Comparison of ENCODE assay signal across 18 cellular contexts in the genomic region with DNA sequence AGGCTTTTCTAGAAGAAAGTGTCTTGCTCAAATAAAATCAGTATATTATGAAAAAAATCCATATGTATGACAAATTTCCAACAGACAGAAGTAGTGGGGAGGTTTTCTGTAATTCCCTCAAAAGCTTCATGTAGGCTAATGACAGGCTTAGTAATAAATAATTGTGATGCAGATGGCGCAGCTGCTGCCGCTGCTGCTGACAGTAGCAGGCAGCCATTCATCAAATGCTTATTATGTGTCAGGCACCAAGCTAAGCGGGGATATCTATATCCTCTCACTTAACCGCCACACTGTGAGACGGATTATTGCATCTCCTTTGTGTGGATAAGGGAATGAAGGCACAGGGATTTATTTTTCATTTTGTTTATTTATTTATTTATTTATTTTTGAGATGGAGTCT.
DNase-seq lines count a peak whose midpoint lies in the region; FAIRE-seq and TF ChIP-seq lines count a peak whose summit lies in the region.
"Had no signal": no experiment of that assay in that cellular context is flagged by ENCODE, and none has a peak within 500 bp of the region (broad histone marks: within the 10 kb centered on the region; RNA-seq: fewer than 3 reads in every experiment).

No MANE protein-coding gene starts in this region.

- TF ChIP-seq CTCF in D721Med (IDR thresholded peaks at IDR 0.05; ENCODE audit: insufficient read depth, missing control alignments), result peak; percentile 2

- CTCF ChIA-PET in HEK293T (lab: Yijun Ruan, JAX), result interaction anchor here (1.1 kb wide), 1 partner anchor 14 kb away, joined by 3 read pairs; no protein-coding TSS in a partner anchor

- DNase-seq in D721Med (ENCODE audit: insufficient read length, low spot score) (peak; percentile 53), HEK293T (ENCODE audit: extremely low spot score) (no peak), NCI-H69 (lab: John Stamatoyannopoulos, UW) (peak; percentile 64), left kidney (ENCODE audit: low read depth, low spot score) (peak; percentile 36), glomerular visceral epithelial cell (ENCODE audit: extremely low spot score) (no peak), erythroblast (lab: John Stamatoyannopoulos, UW) (no peak), activated gamma-delta T cell (lab: John Stamatoyannopoulos, UW) (no peak), COLO829 (ENCODE audit: low spot score) (no peak)
- DNase-seq: CD4-positive, alpha-beta T cell; MG63; NCI-H1092 treated with DMSO at 0.1 percent for 48 hours; NCI-H2029 treated with DMSO at 0.1 percent for 48 hours; NCI-H446; NK-92 treated with Interleukin-12 subunit alpha and Interleukin-12 subunit beta, amount 100 ng/mL, for 24 hours; OCI-M1; T-helper 1 cell had no signal

- peak; percentile 92 for FAIRE-seq in D721Med (lab: Jason Lieb, UNC)
- FAIRE-seq: H1, HepG2 had no signal

- no peak for TF ChIP-seq POLR2A in erythroblast (IDR thresholded peaks at IDR 0.05; ENCODE audit: low read length)

- POLR2A ChIA-PET in HEK293T (lab: Yijun Ruan, JAX), result interaction anchor here (2.7 kb wide), 1 partner anchor 14 kb away, joined by 9 read pairs; no protein-coding TSS in a partner anchor

TF ChIP-seq in HEK293T, 16 proteins besides CTCF, POLR2A, EP300 and RAD21:
- TF ChIP-seq, protein P1, sequence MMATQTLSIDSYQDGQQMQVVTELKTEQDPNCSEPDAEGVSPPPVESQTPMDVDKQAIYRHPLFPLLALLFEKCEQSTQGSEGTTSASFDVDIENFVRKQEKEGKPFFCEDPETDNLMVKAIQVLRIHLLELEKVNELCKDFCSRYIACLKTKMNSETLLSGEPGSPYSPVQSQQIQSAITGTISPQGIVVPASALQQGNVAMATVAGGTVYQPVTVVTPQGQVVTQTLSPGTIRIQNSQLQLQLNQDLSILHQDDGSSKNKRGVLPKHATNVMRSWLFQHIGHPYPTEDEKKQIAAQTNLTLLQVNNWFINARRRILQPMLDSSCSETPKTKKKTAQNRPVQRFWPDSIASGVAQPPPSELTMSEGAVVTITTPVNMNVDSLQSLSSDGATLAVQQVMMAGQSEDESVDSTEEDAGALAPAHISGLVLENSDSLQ (IDR thresholded peaks at IDR 0.05), result peak; percentile 67
- TF ChIP-seq FOXA1 (IDR thresholded peaks at IDR 0.05), result no peak

Comparison
In these comparisons a context has a peak if more than half of its experiments do, and no peak if none do; other contexts are left out.
1. DNase-seq: peak in D721Med (single experiment), NCI-H69 (single experiment) and left kidney (single experiment); none in HEK293T (single experiment), glomerular visceral epithelial cell (single experiment), erythroblast (0 of 2), activated gamma-delta T cell (single experiment) and COLO829 (single experiment).